ENCODE assay signal across 8 cellular contexts in the genomic region with DNA sequence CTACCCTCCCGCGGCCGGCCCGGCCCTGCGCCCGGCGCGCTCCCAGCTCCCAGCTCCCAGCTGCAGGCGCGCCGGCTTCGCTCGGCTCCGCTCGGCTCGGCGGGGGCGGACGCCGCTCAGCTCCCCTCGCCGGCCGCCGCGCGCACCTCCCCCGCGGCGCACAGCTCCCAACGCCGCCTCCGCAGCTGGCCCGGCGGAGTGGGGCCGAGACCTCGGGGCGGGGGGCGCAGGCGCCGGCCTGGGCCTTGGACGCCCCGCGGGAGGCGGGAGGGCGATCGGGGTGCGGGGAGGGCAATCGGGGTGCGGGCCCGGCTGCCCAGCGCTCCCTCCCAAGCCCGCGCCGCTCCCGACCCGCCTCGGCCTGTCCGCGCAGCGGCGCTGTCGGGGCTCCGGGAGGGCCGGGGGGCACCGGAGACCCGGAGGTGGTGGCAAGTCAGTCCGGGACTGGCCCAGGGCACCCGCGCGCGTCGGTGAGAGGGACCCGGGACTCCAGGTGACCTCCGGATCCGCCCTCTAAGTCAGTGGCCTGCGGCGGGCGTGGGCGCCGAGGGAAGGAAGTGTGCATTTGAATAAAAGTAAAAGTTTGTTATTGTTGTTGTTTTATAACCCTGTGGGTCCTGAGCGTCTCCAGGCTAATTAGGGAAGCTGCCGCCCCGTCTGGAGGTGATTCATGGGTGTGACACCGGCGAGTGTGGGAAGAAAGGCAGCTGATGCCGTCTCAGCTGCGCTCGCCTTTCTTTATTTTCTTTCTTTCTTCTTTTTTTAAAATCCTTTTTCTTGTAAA.
DNase-seq lines count a peak whose midpoint lies in the region; ATAC-seq and TF ChIP-seq lines count a peak whose summit lies in the region.

Gene CRACDL (minus strand): TSS at position 93 of the 784 bp plus-strand sequence. CDS start 89,425 bp downstream, outside the sequence.

- in situ Hi-C loops in astrocyte of the spinal cord (cut with HindIII; ENCODE audit: low sequenced_read_pairs): no loop called here

- ATAC-seq in HG02678 (IDR thresholded peaks at IDR 0.05; ENCODE audit: unreplicated experiment) (no peak), GM19455 (IDR thresholded peaks at IDR 0.05; ENCODE audit: unreplicated experiment) (no peak), GM21447 (IDR thresholded peaks at IDR 0.05; ENCODE audit: unreplicated experiment) (no peak)

- peak within 1 kb of the TSS; percentile 10 for H3K4me3 ChIP-seq in astrocyte of the spinal cord (ENCODE audit: low read depth, low read length)

- no peak for TF ChIP-seq CTCF in astrocyte of the spinal cord (IDR thresholded peaks at IDR 0.05; ENCODE audit: low read depth, low read length)

- peak; percentile 89 for DNase-seq in DMS53 (lab: John Stamatoyannopoulos, UW)
- peak; percentile 30 for DNase-seq in NCI-H1105 treated with DMSO at 0.1 percent for 48 hours (lab: John Stamatoyannopoulos, UW)
- DNase-seq in astrocyte of the spinal cord (ENCODE audit: low read depth, low spot score): no peak
- peak; percentile 12 for DNase-seq in kidney glomerular epithelial cell (lab: John Stamatoyannopoulos, UW)
- peak; percentile 25 for DNase-seq in stimulated activated CD4-positive, alpha-beta T cell treated with anti-CD3 and anti-CD28 coated beads, Interleukin-1b, Interleukin-23, amount 100 ng/mL, for 48 hours
